Comparison of ENCODE assay signal across 18 cellular contexts in the genomic region with DNA sequence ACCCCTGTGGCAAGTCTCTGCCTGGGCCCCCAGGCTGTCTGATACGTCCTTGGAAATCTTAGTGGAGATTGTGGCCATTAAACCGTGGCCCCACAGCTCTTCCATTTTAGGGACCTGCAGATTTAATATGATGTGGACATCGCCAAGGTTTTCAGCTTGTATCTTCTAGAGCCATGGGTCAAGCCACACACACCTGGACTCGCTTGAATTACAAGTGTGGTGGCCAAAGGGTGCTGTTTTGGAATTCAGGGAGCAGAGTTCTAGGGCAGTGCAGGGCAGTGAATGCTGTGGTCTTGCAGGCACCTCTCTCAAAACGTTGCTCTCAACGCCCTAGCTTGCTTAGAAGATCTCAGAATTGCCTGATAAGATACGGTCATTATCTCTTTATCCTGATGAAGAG.
"Had no signal": no experiment of that assay in that cellular context is flagged by ENCODE, and none has a peak within 500 bp of the region (broad histone marks: within the 10 kb centered on the region; RNA-seq: fewer than 3 reads in every experiment).

No MANE protein-coding gene starts in this region.

- H3K4me3 Mint-ChIP-seq: immature natural killer cell, mesothelial cell of epicardium had no signal

- H3K79me2 ChIP-seq: hepatocyte had no signal

- H3K4me3 ChIP-seq: coronary artery, dorsolateral prefrontal cortex, esophagus muscularis mucosa, gastroesophageal sphincter, heart left ventricle, hepatocyte, left lung, lower lobe of right lung, mucosa of descending colon had no signal

- H2AFZ ChIP-seq: hepatocyte had no signal

- H3K27ac ChIP-seq: coronary artery, dorsolateral prefrontal cortex, esophagus muscularis mucosa, foreskin keratinocyte, gastroesophageal sphincter, heart left ventricle, hepatocyte, left lung, lower lobe of right lung had no signal

- H3K27ac Mint-ChIP-seq: immature natural killer cell, mesothelial cell of epicardium had no signal

- H3K36me3 Mint-ChIP-seq: mesothelial cell of epicardium had no signal

- H3K27me3 ChIP-seq: dorsolateral prefrontal cortex, esophagus muscularis mucosa, foreskin keratinocyte, gastroesophageal sphincter, heart left ventricle, hepatocyte, left lung had no signal

- H3K9me3 ChIP-seq: esophagus muscularis mucosa, gastroesophageal sphincter, heart left ventricle, left lung, lower lobe of right lung, mucosa of descending colon had no signal

- H3K9me3 Mint-ChIP-seq: mesothelial cell of epicardium had no signal

- H3K4me1 Mint-ChIP-seq: immature natural killer cell, mesothelial cell of epicardium had no signal

- H3K4me2 ChIP-seq: hepatocyte had no signal

- H3K36me3 ChIP-seq: esophagus muscularis mucosa, gastroesophageal sphincter, heart left ventricle, left lung, lower lobe of right lung had no signal

- DNase-seq: dermis blood vessel endothelial cell; dorsolateral prefrontal cortex; effector CD4-positive, alpha-beta T cell; effector memory CD4-positive, alpha-beta T cell; foreskin keratinocyte; heart left ventricle; hypothalamus; immature natural killer cell; left cardiac atrium; left lung; left ventricle myocardium superior; lower lobe of right lung; mucosa of descending colon had no signal

- H3K4me1 ChIP-seq: esophagus muscularis mucosa, foreskin keratinocyte, gastroesophageal sphincter, heart left ventricle, left lung, lower lobe of right lung had no signal
